ENCODE assay signal across 30 cellular contexts in genomic region chr7:6274743-6275142, GRCh38.
"Had no signal": no experiment of that assay in that cellular context is flagged by ENCODE, and none has a peak within 500 bp of the region (broad histone marks: within the 10 kb centered on the region; RNA-seq: fewer than 3 reads in every experiment).

No MANE protein-coding gene starts in this region.

- H3K36me3 ChIP-seq: esophagus squamous epithelium, heart right ventricle, left lung, prostate gland, right atrium auricular region, spleen, tibial artery, upper lobe of left lung had no signal

- H3K9me3 Mint-ChIP-seq: effector memory CD8-positive, alpha-beta T cell; mesothelial cell of epicardium; natural killer cell treated with Interleukin-12 subunit alpha and Interleukin-12 subunit beta and Interleukin-15 and Interleukin-18, amount 100 ng/mL, for 72 hours; stimulated activated memory B cell treated with anti-CD40 and anti-IgM and Interleukin-4, amounts not matched to agents 10 μg/mL and 1 μg/mL and 100 μg/mL, for 72 hours had no signal

- ATAC-seq: effector memory CD8-positive, alpha-beta T cell; heart right ventricle; left cardiac atrium; left lung; mucosa of descending colon; natural killer cell treated with Interleukin-12 subunit alpha and Interleukin-12 subunit beta and Interleukin-15 and Interleukin-18, amount 100 ng/mL, for 72 hours; sciatic nerve; stimulated activated memory B cell treated with anti-CD40 and anti-IgM and Interleukin-4, amounts not matched to agents 10 μg/mL and 1 μg/mL and 100 μg/mL, for 72 hours; stimulated activated naive CD8-positive, alpha-beta T cell treated with anti-CD3 and anti-CD28 coated beads, Interleukin-15, Interleukin-2, amounts not matched to agents 100 U/mL and 50 U/mL, for 24 hours had no signal

- H3K27ac Mint-ChIP-seq: effector memory CD8-positive, alpha-beta T cell; naive B cell; stimulated activated memory B cell treated with anti-CD40 and anti-IgM and Interleukin-4, amounts not matched to agents 10 μg/mL and 1 μg/mL and 100 μg/mL, for 72 hours had no signal

- H3K36me3 Mint-ChIP-seq: mesothelial cell of epicardium; naive B cell; natural killer cell treated with Interleukin-12 subunit alpha and Interleukin-12 subunit beta and Interleukin-15 and Interleukin-18, amount 100 ng/mL, for 72 hours; stimulated activated memory B cell treated with anti-CD40 and anti-IgM and Interleukin-4, amounts not matched to agents 10 μg/mL and 1 μg/mL and 100 μg/mL, for 72 hours had no signal

- H3K27me3 ChIP-seq: esophagus squamous epithelium, right atrium auricular region, testis, tibial artery, upper lobe of left lung had no signal

- H3K27me3 Mint-ChIP-seq: naive B cell had no signal

- H3K9me3 ChIP-seq: esophagus squamous epithelium, heart right ventricle, left lung, mucosa of descending colon, prostate gland, right atrium auricular region, spleen, testis, tibial artery, upper lobe of left lung had no signal

- H3K4me3 ChIP-seq: esophagus squamous epithelium, heart right ventricle, left lung, mucosa of descending colon, prostate gland, right atrium auricular region, spleen, testis, tibial artery, upper lobe of left lung had no signal

- FAIRE-seq: endometrium, islet of Langerhans, urothelium cell line had no signal

- DNase-seq: cortex of kidney; effector memory CD8-positive, alpha-beta T cell; erythroblast; esophagus squamous epithelium; foreskin melanocyte; glutamatergic neuron; heart right ventricle; hippocampal formation; left cardiac atrium; left lung; mesenchymal stem cell; mucosa of descending colon; naive B cell; nucleus accumbens; stimulated activated CD4-positive, alpha-beta T cell treated with anti-CD3 and anti-CD28 coated beads, Interleukin-4, amount 100 ng/mL, for 4 hours; stimulated activated naive CD8-positive, alpha-beta T cell treated with anti-CD3 and anti-CD28 coated beads, Interleukin-15, Interleukin-2, amounts not matched to agents 100 U/mL and 50 U/mL, for 24 hours; substantia nigra; testis; tibial artery; upper lobe of left lung had no signal

- H3K27ac ChIP-seq: esophagus squamous epithelium, heart right ventricle, left lung, prostate gland, right atrium auricular region, spleen, testis, tibial artery, upper lobe of left lung had no signal

- H3K4me3 Mint-ChIP-seq: natural killer cell treated with Interleukin-12 subunit alpha and Interleukin-12 subunit beta and Interleukin-15 and Interleukin-18, amount 100 ng/mL, for 72 hours; stimulated activated memory B cell treated with anti-CD40 and anti-IgM and Interleukin-4, amounts not matched to agents 10 μg/mL and 1 μg/mL and 100 μg/mL, for 72 hours had no signal
